ENCODE assay signal across 8 cellular contexts in genomic region chr14:102510616-102511520, GRCh38. TPM values are rescaled to one million over a fixed set of nuclear protein-coding genes. Genes with fewer than 3 reads are reported as not detected.
DNase-seq lines count a peak whose midpoint lies in the region; ATAC-seq lines count a peak whose summit lies in the region.

No MANE protein-coding gene starts in this region.

- H3K4me1 Mint-ChIP-seq in activated T-helper 2 cell treated with anti-CD3 and anti-CD28 coated beads, Interferon-gamma antibody, Interleukin-2, Interleukin-4, amounts not matched to agents 10 μg/mL and 5 μg/mL and 100 μg/mL, durations not matched to agents 14 hours and 24 hours and 36 hours (ENCODE audit: low read depth), result peaks cover 12% of the 10 kb centered on the region
- peaks cover 16% of the 10 kb centered on the region for H3K4me1 Mint-ChIP-seq in stimulated activated naive CD8-positive, alpha-beta T cell treated with anti-CD3 and anti-CD28 coated beads, Interleukin-15, Interleukin-2, amounts not matched to agents 100 ng/mL and 50 ng/mL, for 24 hours (ENCODE audit: low read depth)

- no peaks in the 10 kb centered on the region for H3K9me3 ChIP-seq in iPS-18a (ENCODE audit: control insufficient read depth, low read depth, low read length)

- peak; percentile 36 for DNase-seq in stimulated activated CD4-positive, alpha-beta T cell treated with anti-CD3 and anti-CD28 coated beads, Interleukin-4, amount 100 ng/mL, for 1 hour
- DNase-seq in stimulated activated CD4-positive, alpha-beta T cell treated with anti-CD3 and anti-CD28 coated beads, Interleukin-2, amount 100 ng/mL, for 48 hours, result no peak
- DNase-seq in activated T-helper 2 cell treated with anti-CD3 and anti-CD28 coated beads, Interferon-gamma antibody, Interleukin-2, Interleukin-4, amounts not matched to agents 10 μg/mL and 5 μg/mL and 100 μg/mL, durations not matched to agents 14 hours and 24 hours and 36 hours (ENCODE audit: low spot score), result no peak
- no peak for DNase-seq in caudate nucleus (lab: John Stamatoyannopoulos, UW)
- DNase-seq in mesenteric fat pad (ENCODE audit: low spot score), result no peak

- H3K36me3 ChIP-seq in iPS-18a (ENCODE audit: control insufficient read depth, low read depth, low read length), result peaks cover 8% of the 10 kb centered on the region

- H3K36me3 Mint-ChIP-seq in activated T-helper 2 cell treated with anti-CD3 and anti-CD28 coated beads, Interferon-gamma antibody, Interleukin-2, Interleukin-4, amounts not matched to agents 10 μg/mL and 5 μg/mL and 100 μg/mL, durations not matched to agents 14 hours and 24 hours and 36 hours (ENCODE audit: low read depth), result peaks cover 9% of the 10 kb centered on the region
- H3K36me3 Mint-ChIP-seq in stimulated activated naive CD8-positive, alpha-beta T cell treated with anti-CD3 and anti-CD28 coated beads, Interleukin-15, Interleukin-2, amounts not matched to agents 100 ng/mL and 50 ng/mL, for 24 hours (ENCODE audit: low read depth), result peaks cover 5% of the 10 kb centered on the region

- H3K4me3 ChIP-seq in iPS-18a (ENCODE audit: low read length), result peak overlapping the region; percentile 68

- no peak overlapping the region for H3K27ac ChIP-seq in iPS-18a (ENCODE audit: low read length)
- no peak overlapping the region for H3K27ac ChIP-seq in caudate nucleus (ENCODE audit: low read depth, low read length)

- H3K27me3 ChIP-seq in iPS-18a (ENCODE audit: control insufficient read depth, insufficient read depth, low read length), result no peaks in the 10 kb centered on the region

- H3K27me3 Mint-ChIP-seq in activated T-helper 2 cell treated with anti-CD3 and anti-CD28 coated beads, Interferon-gamma antibody, Interleukin-2, Interleukin-4, amounts not matched to agents 10 μg/mL and 5 μg/mL and 100 μg/mL, durations not matched to agents 14 hours and 24 hours and 36 hours (ENCODE audit: low read depth), result no peaks in the 10 kb centered on the region
- H3K27me3 Mint-ChIP-seq in stimulated activated naive CD8-positive, alpha-beta T cell treated with anti-CD3 and anti-CD28 coated beads, Interleukin-15, Interleukin-2, amounts not matched to agents 100 ng/mL and 50 ng/mL, for 24 hours, result no peaks in the 10 kb centered on the region

- ATAC-seq in GM21717 (IDR thresholded peaks at IDR 0.05; ENCODE audit: unreplicated experiment), result no peak

- peak overlapping the region; percentile 81 for H3K4me3 Mint-ChIP-seq in activated T-helper 2 cell treated with anti-CD3 and anti-CD28 coated beads, Interferon-gamma antibody, Interleukin-2, Interleukin-4, amounts not matched to agents 10 μg/mL and 5 μg/mL and 100 μg/mL, durations not matched to agents 14 hours and 24 hours and 36 hours (ENCODE audit: low read depth)
- H3K4me3 Mint-ChIP-seq in stimulated activated naive CD8-positive, alpha-beta T cell treated with anti-CD3 and anti-CD28 coated beads, Interleukin-15, Interleukin-2, amounts not matched to agents 100 ng/mL and 50 ng/mL, for 24 hours, result peak overlapping the region; percentile 70

- no peaks in the 10 kb centered on the region for H3K9me3 Mint-ChIP-seq in activated T-helper 2 cell treated with anti-CD3 and anti-CD28 coated beads, Interferon-gamma antibody, Interleukin-2, Interleukin-4, amounts not matched to agents 10 μg/mL and 5 μg/mL and 100 μg/mL, durations not matched to agents 14 hours and 24 hours and 36 hours
- H3K9me3 Mint-ChIP-seq in stimulated activated naive CD8-positive, alpha-beta T cell treated with anti-CD3 and anti-CD28 coated beads, Interleukin-15, Interleukin-2, amounts not matched to agents 100 ng/mL and 50 ng/mL, for 24 hours, result no peaks in the 10 kb centered on the region

- intact Hi-C loops in activated T-helper 2 cell treated with anti-CD3 and anti-CD28 coated beads, Interferon-gamma antibody, Interleukin-2, Interleukin-4, amounts not matched to agents 10 μg/mL and 5 μg/mL and 100 μg/mL, durations not matched to agents 14 hours and 24 hours and 36 hours (cut with micrococcal nuclease), result loop anchor here (5.0 to 10.0 kb wide), 2 partner anchors 426 to 549 kb away; partner anchors contain the start of genes DYNC1H1 and HSP90AA1

- peak overlapping the region; percentile 42 for H3K27ac Mint-ChIP-seq in activated T-helper 2 cell treated with anti-CD3 and anti-CD28 coated beads, Interferon-gamma antibody, Interleukin-2, Interleukin-4, amounts not matched to agents 10 μg/mL and 5 μg/mL and 100 μg/mL, durations not matched to agents 14 hours and 24 hours and 36 hours
- no peak overlapping the region for H3K27ac Mint-ChIP-seq in stimulated activated naive CD8-positive, alpha-beta T cell treated with anti-CD3 and anti-CD28 coated beads, Interleukin-15, Interleukin-2, amounts not matched to agents 100 ng/mL and 50 ng/mL, for 24 hours

- no peak overlapping the region for H3K9ac ChIP-seq in iPS-18a (ENCODE audit: low read length)

- peaks cover 4% of the 10 kb centered on the region for H3K4me1 ChIP-seq in iPS-18a (ENCODE audit: control insufficient read depth, low read depth, low read length)

RNA-seq across cellular contexts. Expression of gene ANKRD9, which starts 1.3 kb away (rescaled TPM):
- total RNA-seq in activated T-helper 2 cell treated with anti-CD3 and anti-CD28 coated beads, Interferon-gamma antibody, Interleukin-2, Interleukin-4, amounts not matched to agents 10 μg/mL and 5 μg/mL and 100 μg/mL, durations not matched to agents 14 hours and 24 hours and 36 hours, result 16.9 and 17.0 TPM in 2 replicates
- 26.0 TPM for total RNA-seq in mesenteric fat pad
